Comparison of ENCODE assay signal across 4 cellular contexts in the genomic region with DNA sequence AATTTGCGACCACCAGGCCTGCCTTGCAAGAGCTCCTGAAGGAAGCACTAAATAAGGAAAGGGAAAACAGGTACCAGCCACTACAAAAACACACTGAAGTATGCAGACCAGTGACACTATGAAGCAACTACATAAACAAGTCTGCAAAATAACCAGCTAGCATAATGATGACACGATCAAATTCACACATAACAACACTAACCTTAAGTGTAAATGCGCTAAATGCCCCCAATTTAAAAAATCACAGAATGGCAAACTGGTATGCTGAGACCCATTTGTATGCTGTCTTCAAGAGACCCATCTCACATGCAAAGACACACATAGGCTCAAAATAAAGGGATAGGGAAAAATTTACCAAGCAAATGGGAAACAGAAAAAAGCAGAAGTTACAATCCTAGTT. TPM values are rescaled to one million over a fixed set of nuclear protein-coding genes. Genes with fewer than 3 reads are reported as not detected.
"Had no signal": no experiment of that assay in that cellular context is flagged by ENCODE, and none has a peak within 500 bp of the region (broad histone marks: within the 10 kb centered on the region; RNA-seq: fewer than 3 reads in every experiment).

No MANE protein-coding gene starts in this region.

RNA-seq across cellular contexts. Expression of gene CD84, which starts 19.9 kb away (rescaled TPM):
- total RNA-seq: lung microvascular endothelial cell, mesothelial cell of epicardium, neural crest cell had no signal

RNA-seq across cellular contexts. Expression of gene SLAMF6, which starts 36.4 kb away (rescaled TPM):
- total RNA-seq: ascending aorta, lung microvascular endothelial cell, mesothelial cell of epicardium, neural crest cell had no signal
